ENCODE assay signal across 20 cellular contexts in genomic region chr1:219099307-219099706, GRCh38.
DNase-seq lines count a peak whose midpoint lies in the region; ATAC-seq lines count a peak whose summit lies in the region.
"Had no signal": no experiment of that assay in that cellular context is flagged by ENCODE, and none has a peak within 500 bp of the region (broad histone marks: within the 10 kb centered on the region; RNA-seq: fewer than 3 reads in every experiment).

No MANE protein-coding gene starts in this region.

- H3K36me3 Mint-ChIP-seq in activated naive CD8-positive, alpha-beta T cell treated with anti-CD3 and anti-CD28 coated beads for 36 hours, result no peaks in the 10 kb centered on the region
- H3K36me3 Mint-ChIP-seq: CD14-positive monocyte had no signal

- no peak for DNase-seq in activated naive CD8-positive, alpha-beta T cell treated with anti-CD3 and anti-CD28 coated beads for 36 hours
- no peak for DNase-seq in OCI-M2 (lab: John Stamatoyannopoulos, UW; ENCODE audit: unreplicated experiment)
- DNase-seq in HUDEP-2 (lab: John Stamatoyannopoulos, UW; ENCODE audit: unreplicated experiment in 76 of 76), result no peak
- DNase-seq in SW 1271 (lab: John Stamatoyannopoulos, UW), result no peak
- DNase-seq: caudate nucleus; DMS 273 treated with DMSO at 0.1 percent for 48 hours; head of caudate nucleus; HFFc6; lower lobe of right lung; MG63; NCI-H1694; NCI-H524 treated with DMSO at 0.1 percent for 48 hours; SHP77 treated with DMSO at 0.1 percent for 48 hours; sigmoid colon; stimulated activated CD4-positive, alpha-beta T cell treated with anti-CD3 and anti-CD28 coated beads, Interleukin-1b, Interleukin-23, amount 100 ng/mL, for 48 hours had no signal

- no peak overlapping the region for H3K27ac Mint-ChIP-seq in activated naive CD8-positive, alpha-beta T cell treated with anti-CD3 and anti-CD28 coated beads for 36 hours
- H3K27ac Mint-ChIP-seq: CD14-positive monocyte, HFFc6 had no signal

- no peak overlapping the region for H3K4me3 Mint-ChIP-seq in activated naive CD8-positive, alpha-beta T cell treated with anti-CD3 and anti-CD28 coated beads for 36 hours
- H3K4me3 Mint-ChIP-seq: CD14-positive monocyte, HFFc6 had no signal

- H3K27me3 Mint-ChIP-seq in activated naive CD8-positive, alpha-beta T cell treated with anti-CD3 and anti-CD28 coated beads for 36 hours, result peaks cover 6% of the 10 kb centered on the region

- peak; percentile 64 for ATAC-seq in GM18511 (IDR thresholded peaks at IDR 0.05; ENCODE audit: unreplicated experiment)
- ATAC-seq in GM21390 (IDR thresholded peaks at IDR 0.05; ENCODE audit: unreplicated experiment), result peak; percentile 91
- ATAC-seq in HG02840 (IDR thresholded peaks at IDR 0.05; ENCODE audit: low FRiP score, unreplicated experiment), result peak; percentile 74
- peak; percentile 74 for ATAC-seq in HG03520 (IDR thresholded peaks at IDR 0.05; ENCODE audit: unreplicated experiment)
- ATAC-seq: lower lobe of right lung had no signal

- no peaks in the 10 kb centered on the region for H3K9me3 Mint-ChIP-seq in activated naive CD8-positive, alpha-beta T cell treated with anti-CD3 and anti-CD28 coated beads for 36 hours
- H3K9me3 Mint-ChIP-seq: HFFc6 had no signal

- no peaks in the 10 kb centered on the region for H3K4me1 Mint-ChIP-seq in activated naive CD8-positive, alpha-beta T cell treated with anti-CD3 and anti-CD28 coated beads for 36 hours
- H3K4me1 Mint-ChIP-seq: CD14-positive monocyte had no signal
